ENCODE assay signal across 9 cellular contexts in genomic region chr7:44849277-44850210, GRCh38. TPM values are rescaled to one million over a fixed set of nuclear protein-coding genes. Genes with fewer than 3 reads are reported as not detected.
A peak's percentile ranks its signal among the peaks of the same experiment; 100 is the strongest.
DNase-seq lines count a peak whose midpoint lies in the region; ATAC-seq, FAIRE-seq and TF ChIP-seq lines count a peak whose summit lies in the region.
"Had no signal": no experiment of that assay in that cellular context is flagged by ENCODE, and none has a peak within 500 bp of the region (broad histone marks: within the 10 kb centered on the region; RNA-seq: fewer than 3 reads in every experiment).

No MANE protein-coding gene starts in this region.

- peak overlapping the region; percentile 96 for H3K4me3 Mint-ChIP-seq in activated B cell treated with CpG ODN at 0.5 μM for 24 hours

- DNase-seq in AG04450 (ENCODE audit: low read depth, low spot score) (no peak), GM12865 (ENCODE audit: low read depth) (no peak), activated B cell treated with CpG ODN at 0.5 μM for 24 hours (no peak), left kidney (ENCODE audit: low read depth, low spot score) (peak; percentile 23), GM03348 (ENCODE audit: low spot score) (no peak), H54 (ENCODE audit: insufficient read length, low spot score) (no peak)
- no peak for DNase-seq in stimulated activated CD4-positive, alpha-beta T cell treated with anti-CD3 and anti-CD28 coated beads, Interleukin-12 subunit alpha, Interleukin-12 subunit beta, amount 100 ng/mL, for 4 hours

- CTCF ChIA-PET in AG04450 (lab: Charles Lee), result interaction anchor here (0.6 to 1.5 kb wide), 5 partner anchors 9 to 261 kb away, joined by 3 to 4 read pairs (median 3); no protein-coding TSS in a partner anchor
- CTCF ChIA-PET in activated B cell treated with CpG ODN at 0.5 μM for 24 hours (lab: Charles Lee), result interaction anchor here (0.7 to 2.0 kb wide), 5 partner anchors 8 to 286 kb away, joined by 4 to 13 read pairs (median 5); no protein-coding TSS in a partner anchor

- intact Hi-C loops in activated B cell treated with CpG ODN at 0.5 μM for 24 hours (cut with micrococcal nuclease), result loop anchor here (2.0 to 5.0 kb wide), 4 partner anchors 287 to 1267 kb away; partner anchors contain the start of genes POLD2 and STK17A

- POLR2A ChIA-PET in AG04450 (lab: Yijun Ruan, JAX) (interaction anchor here (0.6 to 1.3 kb wide), 4 partner anchors 35 to 82 kb away, joined by 3 to 4 read pairs (median 3); partner anchors contain the start of gene PURB), activated B cell treated with CpG ODN at 0.5 μM for 24 hours (lab: Charles Lee) (interaction anchor here (0.5 to 4.8 kb wide), 16 partner anchors 7 to 289 kb away, joined by 3 to 34 read pairs (median 4); partner anchors contain the start of genes OGDH, PURB and TMED4)

- H3K9me3 Mint-ChIP-seq in activated B cell treated with CpG ODN at 0.5 μM for 24 hours, result no peaks in the 10 kb centered on the region

- no peaks in the 10 kb centered on the region for H3K27me3 ChIP-seq in AG04450 (ENCODE audit: control insufficient read depth, insufficient read depth, low read length)

- H3K4me3 ChIP-seq in AG04450 (ENCODE audit: low read depth, low read length) (no peak overlapping the region; the same call in 1 of the 2 replicates), GM12865 (ENCODE audit: low read depth, low read length) (peak overlapping the region; percentile 77)

- no peak for TF ChIP-seq POLR2A in H54 (IDR thresholded peaks at IDR 0.05; ENCODE audit: low read depth, low read length)

- peaks cover 26% of the 10 kb centered on the region for H3K4me1 Mint-ChIP-seq in activated B cell treated with CpG ODN at 0.5 μM for 24 hours

- FAIRE-seq in H54 (lab: Jason Lieb, UNC), result no peak

- H3K36me3 Mint-ChIP-seq in activated B cell treated with CpG ODN at 0.5 μM for 24 hours (ENCODE audit: low read depth), result peaks cover 11% of the 10 kb centered on the region

- peak overlapping the region; percentile 42 for H3K27ac ChIP-seq in AG04450 (ENCODE audit: low read depth, low read length)

- H3K27me3 Mint-ChIP-seq in activated B cell treated with CpG ODN at 0.5 μM for 24 hours, result no peaks in the 10 kb centered on the region

- H3K9me3 ChIP-seq in AG04450 (ENCODE audit: control insufficient read depth, insufficient read depth, low read length), result no peaks in the 10 kb centered on the region

- ATAC-seq in activated B cell treated with CpG ODN at 0.5 μM for 24 hours (ENCODE audit: low read depth) (no peak), HG02870 (IDR thresholded peaks at IDR 0.05; ENCODE audit: unreplicated experiment) (no peak)
- ATAC-seq: activated CD4-positive, CD25-positive, alpha-beta regulatory T cell treated with anti-CD3 and anti-CD28 coated beads, Interleukin-2, amount 50 U/mL, for 24 hours had no signal

- no peak for TF ChIP-seq CTCF in AG04450 (IDR thresholded peaks at IDR 0.05; ENCODE audit: low read depth, low read length)
- TF ChIP-seq CTCF in GM12865 (IDR thresholded peaks at IDR 0.05; ENCODE audit: insufficient read depth, low read depth, low read length, missing control alignments), result no peak
- no peak for TF ChIP-seq CTCF in activated B cell treated with CpG ODN at 0.5 μM for 24 hours (IDR thresholded peaks at IDR 0.05)

- H3K27ac Mint-ChIP-seq in activated B cell treated with CpG ODN at 0.5 μM for 24 hours, result no peak overlapping the region

RNA-seq across cellular contexts. Expression of gene H2AZ2, which starts 1.7 kb away (rescaled TPM):
- 141 and 164 TPM in 2 replicates for polyA plus RNA-seq in AG04450 (2011; rRNA removed)
- polyA minus RNA-seq in AG04450 (2011; rRNA and poly(A)+ RNA removed), result 96.0 and 107 TPM in 2 replicates
- 111 and 115 TPM in 2 replicates for total RNA-seq in activated B cell treated with CpG ODN at 0.5 μM for 24 hours

RNA-seq across cellular contexts. Expression of gene PURB, which starts 35.8 kb away (rescaled TPM):
- polyA plus RNA-seq in AG04450 (2011; rRNA removed), result 7.6 TPM in 2 replicates
- 6.1 and 9.0 TPM in 2 replicates for polyA minus RNA-seq in AG04450 (2011; rRNA and poly(A)+ RNA removed)
- 21.3 and 23.8 TPM in 2 replicates for total RNA-seq in activated B cell treated with CpG ODN at 0.5 μM for 24 hours

RNA-seq across cellular contexts. Expression of gene PPIA, which starts 53.1 kb away (rescaled TPM):
- polyA plus RNA-seq in AG04450 (2011; rRNA removed), result 4,846 and 5,100 TPM in 2 replicates
- 704 and 770 TPM in 2 replicates for polyA minus RNA-seq in AG04450 (2011; rRNA and poly(A)+ RNA removed)
- 1,411 and 1,534 TPM in 2 replicates for total RNA-seq in activated B cell treated with CpG ODN at 0.5 μM for 24 hours
